ENCODE assay signal across 16 cellular contexts in genomic region chr2:120908314-120908975, GRCh38.
DNase-seq lines count a peak whose midpoint lies in the region; ATAC-seq, FAIRE-seq and TF ChIP-seq lines count a peak whose summit lies in the region.
"Had no signal": no experiment of that assay in that cellular context is flagged by ENCODE, and none has a peak within 500 bp of the region (broad histone marks: within the 10 kb centered on the region; RNA-seq: fewer than 3 reads in every experiment).

No MANE protein-coding gene starts in this region.

- no peak for ATAC-seq in A549
- no peak for ATAC-seq in lower lobe of right lung
- no peak for ATAC-seq in HG03439 (IDR thresholded peaks at IDR 0.05; ENCODE audit: unreplicated experiment)
- ATAC-seq: PC-3 had no signal

- no peak for FAIRE-seq in A549 (lab: Jason Lieb, UNC)

- no peak for DNase-seq in A549 (ENCODE audit: low read depth in 1 of 2, low spot score in 1 of 2)
- peak; percentile 16 for DNase-seq in GM23248
- DNase-seq in SJSA1 (ENCODE audit: low read depth in 1 of 2, low spot score in 2 of 2) = peak; percentile 75 to 85
- peak; percentile 39 for DNase-seq in lower lobe of right lung
- DNase-seq in brain microvascular endothelial cell = no peak
- DNase-seq in ecto neural progenitor cell (ENCODE audit: low spot score) = no peak
- DNase-seq: BE2C; CD4-positive, alpha-beta T cell; HCEC 1CT; KBM-7; NCI-H1105 treated with DMSO at 0.1 percent for 48 hours; NCI-H1694 treated with DMSO at 0.1 percent for 48 hours; NCI-H774; PC-3 had no signal

- intact Hi-C loops in lower lobe of right lung (cut with DNase I) = no loop called here

- no peak for TF ChIP-seq EP300 in A549 (IDR thresholded peaks at IDR 0.05)

- in situ Hi-C loops in GM23248 (cut with MboI) = no loop called here
- in situ Hi-C loops in brain microvascular endothelial cell (cut with HindIII; ENCODE audit: low pct_ligation_motif_present, low sequenced_read_pairs) = no loop called here

- H3K9me3 ChIP-seq in A549 (no peaks in the 10 kb centered on the region), GM23248 (ENCODE audit: low read depth) (no peaks in the 10 kb centered on the region), SJSA1 (replicated peaks) (no peaks in the 10 kb centered on the region), lower lobe of right lung (no peaks in the 10 kb centered on the region)
- H3K9me3 ChIP-seq: BE2C, Caco-2 had no signal

- no peaks in the 10 kb centered on the region for H3K36me3 ChIP-seq in GM23248 (ENCODE audit: low read depth)
- H3K36me3 ChIP-seq in SJSA1 = peaks cover 27% of the 10 kb centered on the region
- H3K36me3 ChIP-seq in lower lobe of right lung = no peaks in the 10 kb centered on the region
- H3K36me3 ChIP-seq in brain microvascular endothelial cell (replicated peaks) = no peaks in the 10 kb centered on the region
- H3K36me3 ChIP-seq: BE2C had no signal

- TF ChIP-seq RAD21 in A549 (conservative IDR thresholded peaks at IDR 0.05 in 1 of 2, IDR thresholded peaks at IDR 0.05 in 1 of 2) = no peak

- 83% methylated on average over 5 of the region's 5 CpGs for WGBS in A549 (ENCODE audit: missing lambda C conversion rate)
- WGBS in GM23248 (ENCODE audit: low coverage in 1 of 2, low lambda C conversion rate in 2 of 2, missing lambda C conversion rate in 2 of 2), 2 experiments = 90 to 92% methylated on average over 5 of the region's 5 CpGs

- H4K20me1 ChIP-seq in GM23248 (ENCODE audit: insufficient read depth) = no peaks in the 10 kb centered on the region

- H3K27me3 ChIP-seq in GM23248 (replicated peaks; ENCODE audit: insufficient read depth) (no peaks in the 10 kb centered on the region), SJSA1 (replicated peaks) (no peaks in the 10 kb centered on the region), lower lobe of right lung (ENCODE audit: low read depth) (no peaks in the 10 kb centered on the region), brain microvascular endothelial cell (replicated peaks) (no peaks in the 10 kb centered on the region)
- H3K27me3 ChIP-seq: BE2C had no signal

- H3K9ac ChIP-seq in GM23248 = no peak overlapping the region

- H3K4me1 ChIP-seq in A549 (peaks cover 95% of the 10 kb centered on the region), GM23248 (ENCODE audit: insufficient read depth) (peaks cover 27% of the 10 kb centered on the region), SJSA1 (replicated peaks) (peaks cover 58% of the 10 kb centered on the region), lower lobe of right lung (peaks cover 10% of the 10 kb centered on the region)

- TF ChIP-seq POLR2A in A549 (IDR thresholded peaks at IDR 0.05; ENCODE audit: low read length) = no peak

- H3K4me3 ChIP-seq in A549 = no peak overlapping the region
- no peak overlapping the region for H3K4me3 ChIP-seq in GM23248
- H3K4me3 ChIP-seq in SJSA1 = no peak overlapping the region
- H3K4me3 ChIP-seq in lower lobe of right lung = no peak overlapping the region
- H3K4me3 ChIP-seq in brain microvascular endothelial cell (ENCODE audit: low read depth, low read length) = no peak overlapping the region

- H3K79me2 ChIP-seq in GM23248 (ENCODE audit: insufficient read depth) = no peaks in the 10 kb centered on the region

- H3K4me2 ChIP-seq in A549 (peak overlapping the region; percentile 37), GM23248 (ENCODE audit: unreplicated experiment) (no peak overlapping the region)

- H3F3A ChIP-seq in GM23248 (ENCODE audit: insufficient read depth) = peaks cover 31% of the 10 kb centered on the region

- H3K9me2 ChIP-seq in GM23248 (ENCODE audit: insufficient read depth) = no peaks in the 10 kb centered on the region

- H2AFZ ChIP-seq in GM23248 = no peak overlapping the region

- POLR2A ChIA-PET in A549 (lab: Yijun Ruan, JAX) = interaction anchor here (1.0 kb wide), 1 partner anchor 167 kb away, joined by 4 read pairs; no protein-coding TSS in a partner anchor

- CTCF ChIA-PET in A549 (lab: Yijun Ruan, JAX) = no interaction called here

- TF ChIP-seq CTCF in A549 (IDR thresholded peaks at IDR 0.05) (no peak), lower lobe of right lung (IDR thresholded peaks at IDR 0.05) (no peak), brain microvascular endothelial cell (IDR thresholded peaks at IDR 0.05; ENCODE audit: low read depth, low read length, missing control alignments) (no peak)

- H3K27ac ChIP-seq in A549 (peak overlapping the region; percentile 67 to 95), GM23248 (no peak overlapping the region), SJSA1 (peak overlapping the region; percentile 21; the same call in 1 of the 2 replicates), lower lobe of right lung (no peak overlapping the region), brain microvascular endothelial cell (no peak overlapping the region)

TF ChIP-seq in A549, 52 proteins besides CTCF, POLR2A, EP300 and RAD21:
- TF ChIP-seq ESRRA (IDR thresholded peaks at IDR 0.05; ENCODE audit: borderline replicate concordance, low read length) (no peak), MAX (IDR thresholded peaks at IDR 0.05) (peak; percentile 9; the same call in 1 of the 2 replicates)
TF ChIP-seq in A549: peak in this region for 1.

Comparison
In these comparisons a context has a peak if more than half of its experiments do, and no peak if none do; other contexts are left out.
1. DNase-seq: peak in GM23248 (single experiment), SJSA1 (2 of 2) and lower lobe of right lung (single experiment); none in A549 (0 of 2), brain microvascular endothelial cell (single experiment) and ecto neural progenitor cell (single experiment).
2. H3K27ac ChIP-seq: peak in A549 (2 of 2) and SJSA1 (single experiment); none in GM23248 (single experiment), lower lobe of right lung (single experiment) and brain microvascular endothelial cell (single experiment).